ENCODE assay signal across 8 cellular contexts in the genomic region with DNA sequence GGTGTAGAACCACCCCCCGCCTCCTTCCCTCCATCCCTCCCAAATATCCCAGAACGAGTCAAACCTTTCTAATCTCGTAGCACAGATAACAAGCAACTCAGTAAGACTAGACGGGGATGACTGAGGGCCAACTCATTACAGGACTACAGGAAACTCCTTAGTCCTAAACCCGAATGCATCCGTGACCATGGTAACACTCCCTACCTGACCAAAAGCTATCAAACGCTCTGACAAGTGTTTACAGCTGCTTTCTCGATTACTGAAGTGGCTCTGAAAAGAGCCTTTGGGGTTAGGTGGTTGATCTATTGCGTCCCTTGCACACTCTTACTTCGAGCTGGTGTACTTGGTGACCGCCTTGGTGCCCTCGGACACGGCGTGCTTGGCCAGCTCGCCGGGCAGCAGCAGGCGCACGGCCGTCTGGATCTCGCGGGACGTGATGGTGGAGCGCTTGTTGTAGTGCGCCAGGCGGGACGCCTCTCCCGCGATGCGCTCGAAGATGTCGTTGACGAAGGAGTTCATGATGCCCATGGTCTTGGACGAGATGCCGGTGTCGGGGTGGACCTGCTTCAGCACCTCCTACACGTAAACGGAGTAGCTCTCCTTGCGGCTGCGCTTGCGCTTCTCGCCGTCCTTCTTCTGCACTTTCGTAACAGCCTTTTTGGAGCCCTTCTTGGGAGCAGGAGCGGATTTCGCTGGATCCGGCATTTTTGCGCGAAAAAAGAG.
DNase-seq lines count a peak whose midpoint lies in the region; ATAC-seq and TF ChIP-seq lines count a peak whose summit lies in the region.
"Not testable (repeated sequence)": the region's sequence is repeated elsewhere in the genome, so short reads cannot be mapped to it uniquely, and the experiment has no call there.

No MANE protein-coding gene starts in this region.

- H3K4me1 Mint-ChIP-seq in Calu3 (ENCODE audit: low read depth, unreplicated experiment); activated T-cell treated with anti-CD3 and anti-CD28 coated beads, Interleukin-2, amount 50 U/mL, for 72 hours (ENCODE audit: low read depth): not testable (repeated sequence)

- CTCF ChIA-PET in Calu3 (lab: Charles Lee) = not testable (repeated sequence)

- TF ChIP-seq CTCF in Calu3 (IDR thresholded peaks at IDR 0.05; ENCODE audit: unreplicated experiment); lower leg skin (IDR thresholded peaks at IDR 0.05); upper lobe of left lung (IDR thresholded peaks at IDR 0.05): not testable (repeated sequence)

- not testable (repeated sequence) for TF ChIP-seq EP300 in upper lobe of left lung (IDR thresholded peaks at IDR 0.05)

- intact Hi-C loops in Calu3 (cut with micrococcal nuclease; ENCODE audit: unreplicated experiment); Right ventricle myocardium inferior (cut with DNase I); lower leg skin (cut with DNase I; ENCODE audit: low total_unique reads): not testable (repeated sequence)

- DNase-seq in Calu3 (peak; percentile 14), NCI-H1105 (lab: John Stamatoyannopoulos, UW) (peak; percentile 0), dermis microvascular lymphatic vessel endothelial cell (ENCODE audit: low read depth in 2 of 2) (peak; percentile 0 to 6), Right ventricle myocardium inferior (ENCODE audit: missing footprints) (peak; percentile 37), lower leg skin (ENCODE audit: low spot score in 2 of 2) (peak; percentile 12 to 91), upper lobe of left lung (peak; percentile 20 to 85)
- DNase-seq in activated T-cell treated with anti-CD3 and anti-CD28 coated beads, Interleukin-2, amount 50 U/mL, for 72 hours = not testable (repeated sequence)

- H3K4me3 ChIP-seq in lower leg skin (ENCODE audit: low read depth, poor library complexity, severe bottlenecking) = not testable (repeated sequence)
- peak overlapping the region; percentile 32 for H3K4me3 ChIP-seq in rectal smooth muscle tissue (ENCODE audit: low read length)
- peak overlapping the region; percentile 28 to 52 (median 37) for H3K4me3 ChIP-seq in upper lobe of left lung

- peak; percentile 74 to 84 for ATAC-seq in activated T-cell treated with anti-CD3 and anti-CD28 coated beads, Interleukin-2, amount 50 U/mL, for 72 hours (replicated peaks in 1 of 2)
- peak; percentile 67 for ATAC-seq in Right ventricle myocardium inferior
- ATAC-seq in upper lobe of left lung (ENCODE audit: low FRiP score in 2 of 2) = peak; percentile 56 to 74

- H3K9me3 Mint-ChIP-seq in Calu3 (ENCODE audit: low read depth, unreplicated experiment); activated T-cell treated with anti-CD3 and anti-CD28 coated beads, Interleukin-2, amount 50 U/mL, for 72 hours: not testable (repeated sequence)

- not testable (repeated sequence) for H3K27me3 Mint-ChIP-seq in Calu3 (ENCODE audit: unreplicated experiment); activated T-cell treated with anti-CD3 and anti-CD28 coated beads, Interleukin-2, amount 50 U/mL, for 72 hours (ENCODE audit: low read depth)

- not testable (repeated sequence) for H3K36me3 Mint-ChIP-seq in Calu3 (ENCODE audit: insufficient read depth, unreplicated experiment); activated T-cell treated with anti-CD3 and anti-CD28 coated beads, Interleukin-2, amount 50 U/mL, for 72 hours (ENCODE audit: insufficient read depth in 2 of 2)

- H3K9me3 ChIP-seq in upper lobe of left lung = not testable (repeated sequence)

- not testable (repeated sequence) for H3K4me1 ChIP-seq in rectal smooth muscle tissue (ENCODE audit: control insufficient read depth, insufficient read depth, low read length); upper lobe of left lung

- H3K4me3 Mint-ChIP-seq in Calu3 (ENCODE audit: low read depth, unreplicated experiment) = peak overlapping the region; percentile 41
- not testable (repeated sequence) for H3K4me3 Mint-ChIP-seq in activated T-cell treated with anti-CD3 and anti-CD28 coated beads, Interleukin-2, amount 50 U/mL, for 72 hours

- TF ChIP-seq POLR2A in lower leg skin (IDR thresholded peaks at IDR 0.05) = not testable (repeated sequence)
- peak in 1 of 4 donors; percentile 53 for TF ChIP-seq POLR2A in upper lobe of left lung (IDR thresholded peaks at IDR 0.05)

- not testable (repeated sequence) for H3K27me3 ChIP-seq in rectal smooth muscle tissue (ENCODE audit: control insufficient read depth, insufficient read depth, low read length); upper lobe of left lung

- WGBS in lower leg skin, 2 donors = 0 to 19% methylated on average over 5 to 11 of the region's 48 CpGs
- WGBS in upper lobe of left lung, 2 donors = 43% methylated on average over 13 of the region's 48 CpGs; no CpG with 5 or more reads in 1 of the 2 donors

- not testable (repeated sequence) for H3K27ac Mint-ChIP-seq in Calu3 (ENCODE audit: unreplicated experiment); activated T-cell treated with anti-CD3 and anti-CD28 coated beads, Interleukin-2, amount 50 U/mL, for 72 hours

- BruUV-seq in Calu3 (replicated peaks; lab: Mats Ljungman, UMichigan) = TSS peak; percentile 63

- H3K36me3 ChIP-seq in rectal smooth muscle tissue (ENCODE audit: control insufficient read depth, insufficient read depth, low read length); upper lobe of left lung: not testable (repeated sequence)

- not testable (repeated sequence) for H3K9ac ChIP-seq in rectal smooth muscle tissue (ENCODE audit: low read length)

- not testable (repeated sequence) for H3K27ac ChIP-seq in rectal smooth muscle tissue (ENCODE audit: low read depth, low read length)
- peak overlapping the region in 2 of 4 donors; percentile 44 to 70 for H3K27ac ChIP-seq in upper lobe of left lung
